Comparison of ENCODE assay signal across 1 cellular context in genomic region chr15:31365655-31366127, GRCh38.
TF ChIP-seq lines count a peak whose summit lies in the region.

No MANE protein-coding gene starts in this region.

TF ChIP-seq in liver, 16 proteins besides CTCF, POLR2A, EP300 and RAD21:
- TF ChIP-seq REST (IDR thresholded peaks at IDR 0.05): peak; percentile 55
- TF ChIP-seq NR2F2 (IDR thresholded peaks at IDR 0.05): peak; percentile 88
- TF ChIP-seq JUND (IDR thresholded peaks at IDR 0.05): peak in 1 of 2 donors; percentile 27
- TF ChIP-seq TAF1 (conservative IDR thresholded peaks at IDR 0.05): no peak
- TF ChIP-seq HNF4G (IDR thresholded peaks at IDR 0.05): peak; percentile 52
- TF ChIP-seq HNF4A (conservative IDR thresholded peaks at IDR 0.05): peak; percentile 83 to 87
- TF ChIP-seq FOXA1 (IDR thresholded peaks at IDR 0.05): peak; percentile 52
- peak; percentile 91 for TF ChIP-seq MAX (IDR thresholded peaks at IDR 0.05)
- no peak for TF ChIP-seq FOXA2 (IDR thresholded peaks at IDR 0.05)
- peak; percentile 97 for TF ChIP-seq ATF3 (IDR thresholded peaks at IDR 0.05)
- peak in 1 of 2 donors; percentile 52 for TF ChIP-seq EGR1 (IDR thresholded peaks at IDR 0.05; ENCODE audit: low read depth in 2 of 2)
- TF ChIP-seq YY1 (IDR thresholded peaks at IDR 0.05): peak; percentile 53
- no peak for TF ChIP-seq GABPA (IDR thresholded peaks at IDR 0.05 in 1 of 2, conservative IDR thresholded peaks at IDR 0.05 in 1 of 2)
- peak; percentile 94 to 95 for TF ChIP-seq RXRA (IDR thresholded peaks at IDR 0.05)
- peak; percentile 99 for TF ChIP-seq SP1 (IDR thresholded peaks at IDR 0.05)
- no peak for TF ChIP-seq ZBTB33 (IDR thresholded peaks at IDR 0.05)
